ENCODE assay signal across 9 cellular contexts in genomic region chr10:74923556-74923955, GRCh38.
DNase-seq lines count a peak whose midpoint lies in the region; ATAC-seq and TF ChIP-seq lines count a peak whose summit lies in the region.
"Had no signal": no experiment of that assay in that cellular context is flagged by ENCODE, and none has a peak within 500 bp of the region (broad histone marks: within the 10 kb centered on the region; RNA-seq: fewer than 3 reads in every experiment).

No MANE protein-coding gene starts in this region.

- peak overlapping the region in 1 of 2 donors; percentile 1 for H3K9ac ChIP-seq in stomach smooth muscle (ENCODE audit: low read length in 2 of 2)

- no peaks in the 10 kb centered on the region for H3K27me3 ChIP-seq in RWPE2 (ENCODE audit: insufficient read depth, poor library complexity, severe bottlenecking)
- no peaks in the 10 kb centered on the region for H3K27me3 ChIP-seq in heart left ventricle
- H3K27me3 ChIP-seq in stomach smooth muscle (ENCODE audit: control insufficient read depth in 1 of 2, insufficient read depth in 2 of 2, low read length in 2 of 2): no peaks in the 10 kb centered on the region

- WGBS in heart left ventricle, 4 donors: 31 to 39% (median 37%) methylated on average over 4 of the region's 4 CpGs

- ATAC-seq in RWPE2 (ENCODE audit: low read depth) (no peak), heart left ventricle (peak in 3 of 4 donors; percentile 31 to 56 (median 43))

- H3K4me1 Mint-ChIP-seq in activated T-helper 1 cell treated with anti-CD3 and anti-CD28 coated beads, Interleukin-12 subunit alpha, Interleukin-12 subunit beta, Interleukin-2, Interleukin-4 antibody, amounts not matched to agents 30 ng/mL and 10 ng/mL and 1 ng/mL, durations not matched to agents 14 hours and 24 hours and 36 hours (ENCODE audit: low read depth): peaks cover 18% of the 10 kb centered on the region

- H3K36me3 ChIP-seq in RWPE2 (ENCODE audit: low read depth) (no peaks in the 10 kb centered on the region), heart left ventricle (no peaks in the 10 kb centered on the region), stomach smooth muscle (ENCODE audit: control insufficient read depth in 2 of 2, insufficient read depth in 2 of 2, low read length in 2 of 2) (no peaks in the 10 kb centered on the region)

- H3K4me3 ChIP-seq in RWPE2 (ENCODE audit: severe bottlenecking) (no peak overlapping the region), heart left ventricle (no peak overlapping the region), stomach smooth muscle (ENCODE audit: low read length in 2 of 2) (peak overlapping the region; percentile 13 to 30)

- H3K9me3 Mint-ChIP-seq in activated T-helper 1 cell treated with anti-CD3 and anti-CD28 coated beads, Interleukin-12 subunit alpha, Interleukin-12 subunit beta, Interleukin-2, Interleukin-4 antibody, amounts not matched to agents 30 ng/mL and 10 ng/mL and 1 ng/mL, durations not matched to agents 14 hours and 24 hours and 36 hours: peaks cover 12% of the 10 kb centered on the region

- H3K4me1 ChIP-seq in RWPE2 (ENCODE audit: insufficient read depth, poor library complexity, severe bottlenecking) (peaks cover 41% of the 10 kb centered on the region), heart left ventricle (peaks cover 3 to 76% (median 54%) of the 10 kb centered on the region in 12 donors), stomach smooth muscle (ENCODE audit: control insufficient read depth, insufficient read depth, low read length) (peaks cover 39% of the 10 kb centered on the region)

- peaks cover 10% of the 10 kb centered on the region for H3K36me3 Mint-ChIP-seq in activated T-helper 1 cell treated with anti-CD3 and anti-CD28 coated beads, Interleukin-12 subunit alpha, Interleukin-12 subunit beta, Interleukin-2, Interleukin-4 antibody, amounts not matched to agents 30 ng/mL and 10 ng/mL and 1 ng/mL, durations not matched to agents 14 hours and 24 hours and 36 hours (ENCODE audit: low read depth)

- H3K27ac Mint-ChIP-seq in activated T-helper 1 cell treated with anti-CD3 and anti-CD28 coated beads, Interleukin-12 subunit alpha, Interleukin-12 subunit beta, Interleukin-2, Interleukin-4 antibody, amounts not matched to agents 30 ng/mL and 10 ng/mL and 1 ng/mL, durations not matched to agents 14 hours and 24 hours and 36 hours: no peak overlapping the region
- H3K27ac Mint-ChIP-seq: IgD-negative memory B cell had no signal

- no peaks in the 10 kb centered on the region for H3K27me3 Mint-ChIP-seq in activated T-helper 1 cell treated with anti-CD3 and anti-CD28 coated beads, Interleukin-12 subunit alpha, Interleukin-12 subunit beta, Interleukin-2, Interleukin-4 antibody, amounts not matched to agents 30 ng/mL and 10 ng/mL and 1 ng/mL, durations not matched to agents 14 hours and 24 hours and 36 hours (ENCODE audit: insufficient read depth)
- H3K27me3 Mint-ChIP-seq: IgD-negative memory B cell had no signal

- intact Hi-C loops in heart left ventricle (cut with DNase I): no loop called here
- intact Hi-C loops in activated T-helper 1 cell treated with anti-CD3 and anti-CD28 coated beads, Interleukin-12 subunit alpha, Interleukin-12 subunit beta, Interleukin-2, Interleukin-4 antibody, amounts not matched to agents 30 ng/mL and 10 ng/mL and 1 ng/mL, durations not matched to agents 14 hours and 24 hours and 36 hours (cut with micrococcal nuclease): no loop called here

- TF ChIP-seq POLR2A in heart left ventricle (IDR thresholded peaks at IDR 0.05): no peak

- H3K27ac ChIP-seq in RWPE2 (ENCODE audit: poor library complexity, severe bottlenecking): peak overlapping the region; percentile 82
- H3K27ac ChIP-seq in heart left ventricle: peak overlapping the region in 10 of 12 donors; percentile 15 to 83 (median 42)
- peak overlapping the region; percentile 66 for H3K27ac ChIP-seq in stomach smooth muscle (ENCODE audit: low read length)

- H3K9me3 ChIP-seq in RWPE2 (ENCODE audit: severe bottlenecking) (no peaks in the 10 kb centered on the region), heart left ventricle (peaks cover 0 to 19% (median 3%) of the 10 kb centered on the region in 12 donors), stomach smooth muscle (ENCODE audit: control insufficient read depth in 2 of 2, low read length in 2 of 2) (no peaks in the 10 kb centered on the region)

- no peak overlapping the region for H3K4me3 Mint-ChIP-seq in activated T-helper 1 cell treated with anti-CD3 and anti-CD28 coated beads, Interleukin-12 subunit alpha, Interleukin-12 subunit beta, Interleukin-2, Interleukin-4 antibody, amounts not matched to agents 30 ng/mL and 10 ng/mL and 1 ng/mL, durations not matched to agents 14 hours and 24 hours and 36 hours

- DNase-seq in H4 (ENCODE audit: low spot score): peak; percentile 61
- no peak for DNase-seq in RWPE2 (ENCODE audit: low spot score)
- peak in 1 of 5 donors; percentile 43 for DNase-seq in heart left ventricle
- DNase-seq in cortex of kidney (lab: John Stamatoyannopoulos, UW): no peak
- no peak for DNase-seq in activated T-helper 1 cell treated with anti-CD3 and anti-CD28 coated beads, Interleukin-12 subunit alpha, Interleukin-12 subunit beta, Interleukin-2, Interleukin-4 antibody, amounts not matched to agents 30 ng/mL and 10 ng/mL and 1 ng/mL, durations not matched to agents 14 hours and 24 hours and 36 hours (ENCODE audit: low spot score)
- no peak for DNase-seq in stimulated activated CD4-positive, alpha-beta T cell treated with anti-CD3 and anti-CD28 coated beads, Interleukin-4, amount 100 ng/mL, for 4 hours
- DNase-seq: activated CD4-positive, CD25-positive, alpha-beta regulatory T cell had no signal

- no peak for TF ChIP-seq CTCF in RWPE2 (IDR thresholded peaks at IDR 0.05; ENCODE audit: poor library complexity, severe bottlenecking)
- TF ChIP-seq CTCF in heart left ventricle (IDR thresholded peaks at IDR 0.05): peak in 1 of 12 donors; percentile 5

Comparison
In these comparisons a context has a peak if more than half of its experiments do, and no peak if none do; other contexts are left out.
1. H3K4me3 ChIP-seq: peak in stomach smooth muscle (2 of 2); none in RWPE2 (single experiment) and heart left ventricle (0 of 12).
2. Peak in every context shown above with its lines, with median percentiles within 50 percentile points of each other: H3K27ac ChIP-seq.